In genomic region chr10:130579913-130580312, GRCh38 we compare ENCODE assay signal across 18 cellular contexts.
DNase-seq lines count a peak whose midpoint lies in the region; ATAC-seq lines count a peak whose summit lies in the region.
"Had no signal": no experiment of that assay in that cellular context is flagged by ENCODE, and none has a peak within 500 bp of the region (broad histone marks: within the 10 kb centered on the region; RNA-seq: fewer than 3 reads in every experiment).

No MANE protein-coding gene starts in this region.

- H3K4me1 ChIP-seq in NT2/D1 (ENCODE audit: insufficient read depth, insufficient read length): no peaks in the 10 kb centered on the region
- no peaks in the 10 kb centered on the region for H3K4me1 ChIP-seq in mesendoderm (ENCODE audit: control insufficient read depth, low read depth, low read length)
- H3K4me1 ChIP-seq: Caco-2 had no signal

- H3K4me1 Mint-ChIP-seq in activated naive CD8-positive, alpha-beta T cell treated with anti-CD3 and anti-CD28 coated beads, Interleukin-2, amount 50 U/mL, for 24 hours: no peaks in the 10 kb centered on the region
- H3K4me1 Mint-ChIP-seq: B cell; CD4-positive, alpha-beta memory T cell had no signal

- H3K27me3 Mint-ChIP-seq in activated naive CD8-positive, alpha-beta T cell treated with anti-CD3 and anti-CD28 coated beads, Interleukin-2, amount 50 U/mL, for 24 hours: peaks cover 3% of the 10 kb centered on the region
- H3K27me3 Mint-ChIP-seq: B cell had no signal

- no peak overlapping the region for H3K9ac ChIP-seq in NT2/D1 (ENCODE audit: insufficient read length, low read depth)
- H3K9ac ChIP-seq in mesendoderm (ENCODE audit: low read length): no peak overlapping the region
- H3K9ac ChIP-seq: GM23248 had no signal

- no peak overlapping the region for H4K5ac ChIP-seq in mesendoderm (ENCODE audit: low read length)

- no peak overlapping the region for H3K4me2 ChIP-seq in mesendoderm (ENCODE audit: low read length)

- H2BK15ac ChIP-seq in mesendoderm (replicated peaks; ENCODE audit: low read depth): no peak overlapping the region

- H3K36me3 ChIP-seq in NT2/D1 (ENCODE audit: insufficient read depth, insufficient read length, low read length): no peaks in the 10 kb centered on the region
- no peaks in the 10 kb centered on the region for H3K36me3 ChIP-seq in mesendoderm (ENCODE audit: control insufficient read depth, insufficient read depth, low read length)

- no peak overlapping the region for H2AK5ac ChIP-seq in mesendoderm (ENCODE audit: low read length)

- H3K79me2 ChIP-seq in mesendoderm (ENCODE audit: control insufficient read depth, insufficient read depth, low read length): no peaks in the 10 kb centered on the region

- no peak for ATAC-seq in activated naive CD8-positive, alpha-beta T cell treated with anti-CD3 and anti-CD28 coated beads, Interleukin-2, amount 50 U/mL, for 24 hours
- no peak for ATAC-seq in HG02870 (IDR thresholded peaks at IDR 0.05; ENCODE audit: unreplicated experiment)
- ATAC-seq: GM12878, HCT116 had no signal

- H3K79me1 ChIP-seq in mesendoderm (ENCODE audit: low read length): no peaks in the 10 kb centered on the region

- WGBS in mesendoderm (ENCODE audit: extremely low coverage, insufficient coverage, low lambda C conversion rate): no CpG with 5 or more reads among the region's 4 CpGs

- H3K36me3 Mint-ChIP-seq in activated naive CD8-positive, alpha-beta T cell treated with anti-CD3 and anti-CD28 coated beads, Interleukin-2, amount 50 U/mL, for 24 hours (ENCODE audit: low read depth): no peaks in the 10 kb centered on the region
- H3K36me3 Mint-ChIP-seq: CD4-positive, alpha-beta memory T cell had no signal

- H3K9me3 Mint-ChIP-seq in activated naive CD8-positive, alpha-beta T cell treated with anti-CD3 and anti-CD28 coated beads, Interleukin-2, amount 50 U/mL, for 24 hours: no peaks in the 10 kb centered on the region

- DNase-seq in ELF-1 (ENCODE audit: low read depth, low spot score): peak; percentile 71
- DNase-seq in NT2/D1 (ENCODE audit: low read depth, low spot score): peak; percentile 6
- DNase-seq in mesendoderm: peak; percentile 26
- no peak for DNase-seq in NCI-H1436 (lab: John Stamatoyannopoulos, UW)
- no peak for DNase-seq in activated naive CD8-positive, alpha-beta T cell treated with anti-CD3 and anti-CD28 coated beads, Interleukin-2, amount 50 U/mL, for 24 hours
- DNase-seq: C1 segment of cervical spinal cord; Caco-2; CD4-positive, alpha-beta memory T cell; DMS153; DND-41; GDM1; GM23248; H7; HFFc6 had no signal

- no peaks in the 10 kb centered on the region for H3K27me3 ChIP-seq in NT2/D1 (ENCODE audit: insufficient read depth, insufficient read length)
- H3K27me3 ChIP-seq in mesendoderm (ENCODE audit: insufficient read depth, low read length, poor library complexity): no peaks in the 10 kb centered on the region

- H3K4ac ChIP-seq in mesendoderm (ENCODE audit: low read depth, low read length): no peak overlapping the region

- no peak overlapping the region for H3K4me3 ChIP-seq in NT2/D1 (ENCODE audit: insufficient read length, low read depth)
- H3K4me3 ChIP-seq in mesendoderm (ENCODE audit: low read length): no peak overlapping the region
- H3K4me3 ChIP-seq: GM12878, GM23248 had no signal

- no peak overlapping the region for H2BK5ac ChIP-seq in mesendoderm (ENCODE audit: low read length)

- H2BK120ac ChIP-seq in mesendoderm (ENCODE audit: low read depth, low read length): no peak overlapping the region

- H3K4me3 Mint-ChIP-seq in activated naive CD8-positive, alpha-beta T cell treated with anti-CD3 and anti-CD28 coated beads, Interleukin-2, amount 50 U/mL, for 24 hours: no peak overlapping the region
- H3K4me3 Mint-ChIP-seq: B cell; CD4-positive, alpha-beta memory T cell; HFFc6 had no signal

- H3K56ac ChIP-seq in mesendoderm (ENCODE audit: low read length): no peak overlapping the region

- H3K18ac ChIP-seq in mesendoderm (ENCODE audit: low read length): no peak overlapping the region

- H3K9me3 ChIP-seq in NT2/D1 (ENCODE audit: insufficient read depth, low read length): no peaks in the 10 kb centered on the region
- H3K9me3 ChIP-seq: Caco-2 had no signal

- no peak overlapping the region for H3K23ac ChIP-seq in mesendoderm (ENCODE audit: low read length)

- no peak overlapping the region for H4K8ac ChIP-seq in mesendoderm (ENCODE audit: low read depth, low read length)

- no peak overlapping the region for H3K27ac Mint-ChIP-seq in activated naive CD8-positive, alpha-beta T cell treated with anti-CD3 and anti-CD28 coated beads, Interleukin-2, amount 50 U/mL, for 24 hours
- H3K27ac Mint-ChIP-seq: B cell; CD4-positive, alpha-beta memory T cell; HFFc6 had no signal

- no peak overlapping the region for H3K27ac ChIP-seq in mesendoderm (ENCODE audit: low read depth, low read length)
- H3K27ac ChIP-seq: GM23248 had no signal

Comparison
In these comparisons a context has a peak if more than half of its experiments do, and no peak if none do; other contexts are left out.
1. DNase-seq: peak in ELF-1 (single experiment), NT2/D1 (single experiment) and mesendoderm (single experiment); none in NCI-H1436 (single experiment) and activated naive CD8-positive, alpha-beta T cell treated with anti-CD3 and anti-CD28 coated beads, Interleukin-2, amount 50 U/mL, for 24 hours (single experiment).